26 cellular contexts compared by ENCODE assay signal in genomic region chr11:44509291-44509690, GRCh38.
"Had no signal": no experiment of that assay in that cellular context is flagged by ENCODE, and none has a peak within 500 bp of the region (broad histone marks: within the 10 kb centered on the region; RNA-seq: fewer than 3 reads in every experiment).

No MANE protein-coding gene starts in this region.

- H3K27me3 ChIP-seq: ascending aorta, gastroesophageal sphincter, ovary had no signal

- H3K79me2 ChIP-seq: hepatocyte had no signal

- H3K4me2 ChIP-seq: hepatocyte had no signal

- H3K9me3 ChIP-seq: ovary, prostate gland had no signal

- H2AFZ ChIP-seq: hepatocyte had no signal

- H3K4me3 ChIP-seq: ascending aorta, coronary artery, gastroesophageal sphincter, hepatocyte, ovary, prostate gland, tibial artery had no signal

- DNase-seq: activated CD4-positive, alpha-beta T cell treated with anti-CD3 and anti-CD28 coated beads for 48 hours; activated CD4-positive, alpha-beta T cell treated with anti-CD3 and anti-CD28 coated beads, Interleukin-2, amount 50 U/mL, for 48 hours; activated CD8-positive, alpha-beta memory T cell treated with anti-CD3 and anti-CD28 coated beads for 24 hours; activated effector memory CD4-positive, alpha-beta T cell treated with anti-CD3 and anti-CD28 coated beads, Interleukin-2, amount 50 U/mL, for 16 hours; activated naive CD4-positive, alpha-beta T cell treated with anti-CD3 and anti-CD28 coated beads, Interleukin-2, amount 10 ng/mL, durations not matched to agents 7 days and 5 days; activated naive CD8-positive, alpha-beta T cell treated with anti-CD3 and anti-CD28 coated beads, Interleukin-2, amount 10 ng/mL, durations not matched to agents 7 days and 5 days; kidney; left colon; ovary; retina; small intestine; stimulated activated CD4-positive, alpha-beta T cell treated with anti-CD3 and anti-CD28 coated beads, Interleukin-4, amount 100 ng/mL, for 4 hours; stimulated activated CD8-positive, alpha-beta memory T cell treated with anti-CD3 and anti-CD28 coated beads, Interleukin-4, amount 100 ng/mL, for 48 hours; stimulated activated naive CD8-positive, alpha-beta T cell treated with anti-CD3 and anti-CD28 coated beads, Interleukin-15, amount 100 ng/mL, for 72 hours; T-helper 9 cell; tibial artery had no signal

- ATAC-seq: activated CD4-positive, CD25-positive, alpha-beta regulatory T cell treated with anti-CD3 and anti-CD28 coated beads, Interleukin-2, amount 50 U/mL, for 24 hours; gastroesophageal sphincter; left colon; natural killer cell treated with Interleukin-12 subunit alpha and Interleukin-12 subunit beta and Interleukin-15 and Interleukin-18, amount 100 ng/mL, for 72 hours; sciatic nerve; stimulated activated memory B cell treated with anti-CD40 and anti-IgM and Interleukin-4, amounts not matched to agents 10 μg/mL and 1 μg/mL and 100 μg/mL, for 72 hours; stimulated activated naive CD8-positive, alpha-beta T cell treated with anti-CD3 and anti-CD28 coated beads, Interleukin-15, amount 100 ng/mL, for 72 hours had no signal

- H3K4me1 ChIP-seq: ascending aorta, gastroesophageal sphincter, prostate gland, tibial artery had no signal

- H3K27ac ChIP-seq: ascending aorta, coronary artery, gastroesophageal sphincter, hepatocyte, ovary, prostate gland, tibial artery, VCaP had no signal

- H3K36me3 ChIP-seq: ascending aorta, gastroesophageal sphincter, ovary, prostate gland, tibial artery had no signal
